ENCODE assay signal across 22 cellular contexts in the genomic region with DNA sequence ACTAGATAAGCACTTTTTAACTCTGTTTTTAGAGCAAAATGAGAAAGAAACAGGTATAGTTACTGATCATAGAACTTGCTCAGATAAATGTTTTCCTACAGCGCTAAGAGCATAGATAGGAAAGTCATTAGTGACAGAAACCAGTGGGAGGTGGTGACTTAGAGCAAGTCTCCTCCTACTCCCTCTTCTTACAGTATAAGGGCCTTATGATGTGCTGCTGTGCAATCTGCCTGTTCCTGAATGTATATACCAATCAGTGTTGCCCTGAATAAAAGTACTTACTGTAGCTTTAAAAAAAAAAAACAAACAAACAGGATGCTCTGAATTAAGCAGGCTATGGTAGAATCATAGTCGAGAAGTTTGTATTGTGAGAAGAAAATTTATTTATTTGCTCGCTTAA. TPM values are rescaled to one million over a fixed set of nuclear protein-coding genes. Genes with fewer than 3 reads are reported as not detected.
A peak's percentile ranks its signal among the peaks of the same experiment; 100 is the strongest.
DNase-seq lines count a peak whose midpoint lies in the region; ATAC-seq and TF ChIP-seq lines count a peak whose summit lies in the region.
"Had no signal": no experiment of that assay in that cellular context is flagged by ENCODE, and none has a peak within 500 bp of the region (broad histone marks: within the 10 kb centered on the region; RNA-seq: fewer than 3 reads in every experiment).

No MANE protein-coding gene starts in this region.

- H3K4me1 Mint-ChIP-seq in activated T-cell treated with anti-CD3 and anti-CD28 coated beads, Interleukin-2, amount 50 U/mL, for 4 hours (ENCODE audit: low read depth) = peaks cover 47% of the 10 kb centered on the region
- H3K4me1 Mint-ChIP-seq in naive B cell = peaks cover 24 to 45% (median 34%) of the 10 kb centered on the region in 3 donors

- CTCF ChIA-PET in GM10248 (lab: Yijun Ruan, JAX) (interaction anchor here (1.2 to 1.5 kb wide), 2 partner anchors 10 to 13 kb away, joined by 4 read pairs; no protein-coding TSS in a partner anchor), Panc1 (lab: Charles Lee) (interaction anchor here (0.6 kb wide), 1 partner anchor 27 kb away, joined by 3 read pairs; no protein-coding TSS in a partner anchor), A673 (lab: Charles Lee) (no interaction called here)

- H3K27ac Mint-ChIP-seq in naive B cell = peak overlapping the region; percentile 23 to 89 (median 54)
- H3K27ac Mint-ChIP-seq: activated CD4-positive, alpha-beta T cell treated with anti-CD3 and anti-CD28 coated beads, Interleukin-2, amount 10 ng/mL, durations not matched to agents 24 days and 14 days had no signal

- H3K9me3 Mint-ChIP-seq in activated T-cell treated with anti-CD3 and anti-CD28 coated beads, Interleukin-2, amount 50 U/mL, for 4 hours = no peaks in the 10 kb centered on the region
- H3K9me3 Mint-ChIP-seq in naive B cell = peaks cover 0 to 2% (median 0%) of the 10 kb centered on the region in 7 donors
- H3K9me3 Mint-ChIP-seq: activated CD4-positive, alpha-beta T cell treated with anti-CD3 and anti-CD28 coated beads, Interleukin-2, amount 10 ng/mL, durations not matched to agents 24 days and 14 days; brain; type B pancreatic cell had no signal

- H3K36me3 ChIP-seq in Panc1 (ENCODE audit: control insufficient read depth, insufficient read depth, low read length) = peaks cover 34% of the 10 kb centered on the region
- H3K36me3 ChIP-seq in A673 (ENCODE audit: insufficient read depth, low read length, poor library complexity, severe bottlenecking) = no peaks in the 10 kb centered on the region

- H3K27ac ChIP-seq in Panc1 (ENCODE audit: low read length) = no peak overlapping the region
- no peak overlapping the region for H3K27ac ChIP-seq in A673 (ENCODE audit: low read depth, low read length, poor library complexity, severe bottlenecking)
- H3K27ac ChIP-seq: coronary artery had no signal

- DNase-seq in activated T-cell treated with anti-CD3 and anti-CD28 coated beads, Interleukin-2, amount 50 U/mL, for 4 hours = no peak
- no peak for DNase-seq in activated T-cell treated with anti-CD3 and anti-CD28 coated beads, Interleukin-2, amount 50 U/mL, for 48 hours
- peak; percentile 22 for DNase-seq in GM10248 (ENCODE audit: extremely low spot score)
- DNase-seq in Panc1 (ENCODE audit: low read depth, low spot score) = no peak
- DNase-seq in naive B cell = no peak
- DNase-seq in DMS53 (lab: John Stamatoyannopoulos, UW) = no peak
- no peak for DNase-seq in GM13977 (ENCODE audit: low spot score)
- no peak for DNase-seq in A673 (ENCODE audit: low spot score)
- DNase-seq: activated CD4-positive, alpha-beta T cell treated with anti-CD3 and anti-CD28 coated beads, Interleukin-2, amount 10 ng/mL, durations not matched to agents 24 days and 14 days; DMS153; GF-D8; left cardiac atrium; midbrain; NCI-H2029 treated with DMSO at 0.1 percent for 48 hours; NCI-H524 treated with DMSO at 0.1 percent for 48 hours; psoas muscle had no signal

- H3K4me1 ChIP-seq in Panc1 (ENCODE audit: control insufficient read depth, insufficient read depth, low read length) = no peaks in the 10 kb centered on the region
- H3K4me1 ChIP-seq in A673 (ENCODE audit: insufficient read depth, low read length, poor library complexity, severe bottlenecking) = no peaks in the 10 kb centered on the region

- H3K27me3 ChIP-seq in Panc1 (ENCODE audit: control insufficient read depth, insufficient read depth, low read length) (no peaks in the 10 kb centered on the region), A673 (replicated peaks; ENCODE audit: insufficient read depth, low read depth, low read length, poor library complexity) (no peaks in the 10 kb centered on the region)

- in situ Hi-C loops in Panc1 (cut with HindIII; ENCODE audit: low pct_unique_long_range_greater_than_20kb, low sequenced_read_pairs) (no loop called here), GM13977 (cut with MboI; ENCODE audit: low pct_unique_long_range_greater_than_20kb, low sequenced_read_pairs, unreplicated experiment) (no loop called here)

- ATAC-seq in activated T-cell treated with anti-CD3 and anti-CD28 coated beads, Interleukin-2, amount 50 U/mL, for 4 hours = peak; percentile 89 to 93
- ATAC-seq in Panc1 (no peak; the same call in 1 of the 2 replicates), naive B cell (ENCODE audit: low read depth in 2 of 2) (no peak)
- ATAC-seq: left cardiac atrium, psoas muscle had no signal

- H3K4me3 ChIP-seq in Panc1 (ENCODE audit: low read depth in 2 of 2, low read length in 2 of 2) (no peak overlapping the region), A673 (ENCODE audit: low read depth, low read length, poor library complexity, severe bottlenecking) (no peak overlapping the region)
- H3K4me3 ChIP-seq: coronary artery, GM12878, psoas muscle had no signal

- peaks cover 39% of the 10 kb centered on the region for H3K36me3 Mint-ChIP-seq in activated T-cell treated with anti-CD3 and anti-CD28 coated beads, Interleukin-2, amount 50 U/mL, for 4 hours (ENCODE audit: insufficient read depth)
- peaks cover 8 to 12% of the 10 kb centered on the region in 2 donors for H3K36me3 Mint-ChIP-seq in naive B cell

- POLR2A ChIA-PET in GM10248 (lab: Yijun Ruan, JAX) = no interaction called here
- POLR2A ChIA-PET in Panc1 (lab: Charles Lee) = no interaction called here
- POLR2A ChIA-PET in A673 (lab: Charles Lee; ENCODE audit: low non-redundant PET) = no interaction called here

- intact Hi-C loops in Panc1 (cut with micrococcal nuclease; ENCODE audit: unreplicated experiment) = no loop called here
- intact Hi-C loops in A673 (cut with micrococcal nuclease; ENCODE audit: unreplicated experiment) = no loop called here

- no peak for TF ChIP-seq CTCF in GM10248 (IDR thresholded peaks at IDR 0.05; ENCODE audit: control extremely low read depth, extremely low read depth, low read depth, missing control alignments)
- TF ChIP-seq CTCF in Panc1 (IDR thresholded peaks at IDR 0.05) = no peak
- no peak for TF ChIP-seq CTCF in GM13977 (IDR thresholded peaks at IDR 0.05; ENCODE audit: extremely low read depth, insufficient read depth, missing control alignments)
- no peak for TF ChIP-seq CTCF in A673 (conservative IDR thresholded peaks at IDR 0.05; ENCODE audit: low read depth, low read length)

- H3K9me3 ChIP-seq in Panc1 (ENCODE audit: control insufficient read depth, insufficient read depth, low read depth, low read length) = no peaks in the 10 kb centered on the region
- H3K9me3 ChIP-seq in A673 (ENCODE audit: low read depth, low read length, poor library complexity, severe bottlenecking) = no peaks in the 10 kb centered on the region
- H3K9me3 ChIP-seq: psoas muscle had no signal

- H3K4me3 Mint-ChIP-seq in activated T-cell treated with anti-CD3 and anti-CD28 coated beads, Interleukin-2, amount 50 U/mL, for 4 hours = no peak overlapping the region
- peak overlapping the region in 1 of 8 donors; percentile 23 for H3K4me3 Mint-ChIP-seq in naive B cell
- H3K4me3 Mint-ChIP-seq: activated CD4-positive, alpha-beta T cell treated with anti-CD3 and anti-CD28 coated beads, Interleukin-2, amount 10 ng/mL, durations not matched to agents 24 days and 14 days; brain; type B pancreatic cell had no signal

- TSS peak; percentile 17 for BruUV-seq in Panc1 (replicated peaks; lab: Mats Ljungman, UMichigan)
- BruUV-seq in A673 (replicated peaks; lab: Mats Ljungman, UMichigan) = no TSS peak

- no peaks in the 10 kb centered on the region for H3K27me3 Mint-ChIP-seq in activated T-cell treated with anti-CD3 and anti-CD28 coated beads, Interleukin-2, amount 50 U/mL, for 4 hours (ENCODE audit: low read depth)
- H3K27me3 Mint-ChIP-seq in naive B cell = no peaks in the 10 kb centered on the region
- H3K27me3 Mint-ChIP-seq: activated CD4-positive, alpha-beta T cell treated with anti-CD3 and anti-CD28 coated beads, Interleukin-2, amount 10 ng/mL, durations not matched to agents 24 days and 14 days; brain; type B pancreatic cell had no signal

RNA-seq across cellular contexts. Expression of a gene that starts 23.3 kb away (rescaled TPM):
- total RNA-seq in activated T-cell treated with anti-CD3 and anti-CD28 coated beads, Interleukin-2, amount 50 U/mL, for 4 hours = 1 to 10 TPM; 2.6 to 4.3 (median 3.7) TPM
- total RNA-seq in Panc1 (2021; ENCODE audit: unreplicated experiment) = 4.3 TPM
- 3.3 TPM for polyA plus RNA-seq in Panc1 (2012; ENCODE audit: insufficient read length)
- polyA plus RNA-seq in naive B cell (ENCODE audit: low read depth in 6 of 6) = not detected
- total RNA-seq in A673 (2021) = 15.9 TPM in 2 replicates
- total RNA-seq: GM12878 had no signal
- polyA plus RNA-seq: GM12878 had no signal

RNA-seq across cellular contexts. Expression of a gene that starts 44.9 kb away (rescaled TPM):
- total RNA-seq in activated T-cell treated with anti-CD3 and anti-CD28 coated beads, Interleukin-2, amount 50 U/mL, for 4 hours = under 1 TPM in 1 of 3 donors, not detected in 2; 0.05 TPM
- not detected for total RNA-seq in Panc1 (2021; ENCODE audit: unreplicated experiment)
- not detected for polyA plus RNA-seq in Panc1 (2012; ENCODE audit: insufficient read length)
- not detected for polyA plus RNA-seq in naive B cell (ENCODE audit: low read depth in 6 of 6)
- not detected in 2 replicates for total RNA-seq in A673 (2021)
- total RNA-seq: activated CD4-positive, alpha-beta T cell treated with anti-CD3 and anti-CD28 coated beads, Interleukin-2, amount 10 ng/mL, durations not matched to agents 24 days and 14 days; fibroblast of lung; GM12878 had no signal
- polyA plus RNA-seq: fibroblast of lung had no signal

RNA-seq across cellular contexts. Expression of a gene that starts 52.5 kb away (rescaled TPM):
- not detected for total RNA-seq in activated T-cell treated with anti-CD3 and anti-CD28 coated beads, Interleukin-2, amount 50 U/mL, for 4 hours
- total RNA-seq in Panc1 (2021; ENCODE audit: unreplicated experiment) = not detected
- polyA plus RNA-seq in Panc1 (2012; ENCODE audit: insufficient read length) = not detected
- not detected for polyA plus RNA-seq in naive B cell (ENCODE audit: low read depth in 6 of 6)
- not detected in 2 replicates for total RNA-seq in A673 (2021)
- total RNA-seq: activated CD4-positive, alpha-beta T cell treated with anti-CD3 and anti-CD28 coated beads, Interleukin-2, amount 10 ng/mL, durations not matched to agents 24 days and 14 days; fibroblast of lung; GM12878; left cardiac atrium; psoas muscle had no signal
- polyA plus RNA-seq: fibroblast of lung, neural cell had no signal

Comparison
In these comparisons a context has a peak if more than half of its experiments do, and no peak if none do; other contexts are left out.
1. ATAC-seq: peak in activated T-cell treated with anti-CD3 and anti-CD28 coated beads, Interleukin-2, amount 50 U/mL, for 4 hours (2 of 2); none in Panc1 (single experiment) and naive B cell (0 of 2).